In genomic region chr6:117771403-117771802, GRCh38 we compare ENCODE assay signal across 1 cellular context.
TF ChIP-seq lines count a peak whose summit lies in the region.

No MANE protein-coding gene starts in this region.

TF ChIP-seq in GM12878, 131 proteins besides CTCF, POLR2A, EP300 and RAD21 (continued from another document):
- TF ChIP-seq ZNF207 (IDR thresholded peaks at IDR 0.05; ENCODE audit: borderline replicate concordance) (no peak), ZBTB11 (CRISPR knock-in tag; IDR thresholded peaks at IDR 0.05) (no peak), SIX5 (IDR thresholded peaks at IDR 0.05; ENCODE audit: low read depth, low read length, severe bottlenecking) (no peak), SUPT20H (IDR thresholded peaks at IDR 0.05; ENCODE audit: borderline replicate concordance, control insufficient read depth, low read depth, low read length) (no peak), EED (IDR thresholded peaks at IDR 0.05; ENCODE audit: low read depth) (peak; percentile 69), BMI1 (IDR thresholded peaks at IDR 0.05; ENCODE audit: borderline replicate concordance) (no peak)
